In genomic region chr5:88846434-88846833, GRCh38 we compare ENCODE assay signal across 34 cellular contexts. TPM values are rescaled to one million over a fixed set of nuclear protein-coding genes. Genes with fewer than 3 reads are reported as not detected.
"Had no signal": no experiment of that assay in that cellular context is flagged by ENCODE, and none has a peak within 500 bp of the region (broad histone marks: within the 10 kb centered on the region; RNA-seq: fewer than 3 reads in every experiment).

No MANE protein-coding gene starts in this region.

- H3K4me3 ChIP-seq: adrenal gland, body of pancreas, lung, mucosa of descending colon, ovary, prostate gland, right atrium auricular region, thoracic aorta, uterus had no signal

- H3K9me3 Mint-ChIP-seq: activated naive CD4-positive, alpha-beta T cell treated with anti-CD3 and anti-CD28 coated beads for 36 hours; activated naive CD8-positive, alpha-beta T cell treated with anti-CD3 and anti-CD28 coated beads for 36 hours; activated T-helper 1 cell treated with anti-CD3 and anti-CD28 coated beads, Interleukin-12 subunit alpha, Interleukin-12 subunit beta, Interleukin-2, Interleukin-4 antibody, amounts not matched to agents 30 ng/mL and 10 ng/mL and 1 ng/mL, durations not matched to agents 14 hours and 24 hours and 36 hours; endodermal cell; nephron; T-helper 1 cell treated with Interleukin-12 subunit alpha and Interleukin-12 subunit beta and Interleukin-4 antibody, amounts not matched to agents 30 μg/mL and 1 μg/mL, for 36 hours had no signal

- H3K27ac ChIP-seq: body of pancreas, neutrophil, ovary, prostate gland, thoracic aorta, uterus, VCaP had no signal

- H3K36me3 Mint-ChIP-seq: activated naive CD8-positive, alpha-beta T cell treated with anti-CD3 and anti-CD28 coated beads for 36 hours had no signal

- H3K9me3 ChIP-seq: adrenal gland, body of pancreas, mucosa of descending colon, neutrophil, ovary, prostate gland, right atrium auricular region, thoracic aorta, uterus had no signal

- H3K4me1 ChIP-seq: body of pancreas, prostate gland had no signal

- ATAC-seq: activated CD4-positive, CD25-positive, alpha-beta regulatory T cell treated with anti-CD3 and anti-CD28 coated beads, Interleukin-2, amount 50 U/mL, for 24 hours; body of pancreas; esophagus mucosa; left lobe of liver; mucosa of descending colon had no signal

- H3K27me3 ChIP-seq: adrenal gland, body of pancreas, neutrophil, ovary, right atrium auricular region, uterus had no signal

- H3K4me3 Mint-ChIP-seq: activated naive CD4-positive, alpha-beta T cell treated with anti-CD3 and anti-CD28 coated beads for 36 hours; activated naive CD8-positive, alpha-beta T cell treated with anti-CD3 and anti-CD28 coated beads for 36 hours; activated T-helper 1 cell treated with anti-CD3 and anti-CD28 coated beads, Interleukin-12 subunit alpha, Interleukin-12 subunit beta, Interleukin-2, Interleukin-4 antibody, amounts not matched to agents 30 ng/mL and 10 ng/mL and 1 ng/mL, durations not matched to agents 14 hours and 24 hours and 36 hours; endodermal cell; nephron; T-helper 1 cell treated with Interleukin-12 subunit alpha and Interleukin-12 subunit beta and Interleukin-4 antibody, amounts not matched to agents 30 μg/mL and 1 μg/mL, for 36 hours had no signal

- DNase-seq: activated CD4-positive, alpha-beta T cell treated with anti-CD3 and anti-CD28 coated beads for 48 hours; activated CD4-positive, alpha-beta T cell treated with anti-CD3 and anti-CD28 coated beads, Interleukin-2, amount 50 U/mL, for 48 hours; activated CD8-positive, alpha-beta memory T cell treated with anti-CD3 and anti-CD28 coated beads, Interleukin-2, amount 50 U/mL, for 4 hours; activated effector memory CD4-positive, alpha-beta T cell treated with anti-CD3 and anti-CD28 coated beads, Interleukin-2, amount 50 U/mL, for 16 hours; activated naive CD4-positive, alpha-beta T cell treated with anti-CD3 and anti-CD28 coated beads for 36 hours; activated naive CD8-positive, alpha-beta T cell treated with anti-CD3 and anti-CD28 coated beads for 36 hours; activated T-cell treated with anti-CD3 and anti-CD28 coated beads, Interleukin-2, amount 50 U/mL, for 1 hour; adrenal gland; aorta; body of pancreas; cortex of kidney; endodermal cell; foreskin fibroblast; kidney glomerular epithelial cell; mucosa of descending colon; ovary; stimulated activated CD4-positive, alpha-beta T cell treated with anti-CD3 and anti-CD28 coated beads, Interleukin-15, amount 100 ng/mL, for 24 hours; stimulated activated CD4-positive, alpha-beta T cell treated with anti-CD3 and anti-CD28 coated beads, Interleukin-2, amount 100 ng/mL, for 24 hours; stimulated activated naive CD4-positive, alpha-beta T cell treated with Interleukin-2 at 50 U/mL for 16 hours; T-helper 9 cell; trophoblast cell; uterus had no signal

- H3K36me3 ChIP-seq: adrenal gland, neutrophil, ovary, prostate gland, right atrium auricular region, thoracic aorta, uterus had no signal

- H3K4me1 Mint-ChIP-seq: endodermal cell, nephron had no signal

- H3K27ac Mint-ChIP-seq: activated naive CD4-positive, alpha-beta T cell treated with anti-CD3 and anti-CD28 coated beads for 36 hours; activated naive CD8-positive, alpha-beta T cell treated with anti-CD3 and anti-CD28 coated beads for 36 hours; activated T-helper 1 cell treated with anti-CD3 and anti-CD28 coated beads, Interleukin-12 subunit alpha, Interleukin-12 subunit beta, Interleukin-2, Interleukin-4 antibody, amounts not matched to agents 30 ng/mL and 10 ng/mL and 1 ng/mL, durations not matched to agents 14 hours and 24 hours and 36 hours; endodermal cell; nephron; T-helper 1 cell treated with Interleukin-12 subunit alpha and Interleukin-12 subunit beta and Interleukin-4 antibody, amounts not matched to agents 30 μg/mL and 1 μg/mL, for 36 hours had no signal

RNA-seq across cellular contexts. Expression of gene MEF2C, which starts 36.5 kb away (rescaled TPM):
- total RNA-seq: activated naive CD4-positive, alpha-beta T cell treated with anti-CD3 and anti-CD28 coated beads for 36 hours had no signal
